ENCODE assay signal across 10 cellular contexts in genomic region chr11:68331338-68331947, GRCh38. TPM values are rescaled to one million over a fixed set of nuclear protein-coding genes. Genes with fewer than 3 reads are reported as not detected.
A peak's percentile ranks its signal among the peaks of the same experiment; 100 is the strongest.
DNase-seq lines count a peak whose midpoint lies in the region; ATAC-seq, FAIRE-seq and TF ChIP-seq lines count a peak whose summit lies in the region.
"Had no signal": no experiment of that assay in that cellular context is flagged by ENCODE, and none has a peak within 500 bp of the region (broad histone marks: within the 10 kb centered on the region; RNA-seq: fewer than 3 reads in every experiment).

No MANE protein-coding gene starts in this region.

- H3K27me3 Mint-ChIP-seq in CD8-positive, alpha-beta T cell (ENCODE audit: low read depth) = no peaks in the 10 kb centered on the region

- H3K4me1 Mint-ChIP-seq in CD8-positive, alpha-beta T cell (ENCODE audit: low read depth) = peaks cover 60% of the 10 kb centered on the region

- no peak overlapping the region for H3K27ac ChIP-seq in CD8-positive, alpha-beta T cell (ENCODE audit: low read depth, low read length)
- H3K27ac ChIP-seq in RWPE1 (peak overlapping the region; percentile 16), gastroesophageal sphincter (peak overlapping the region in 3 of 4 donors; percentile 52 to 76 (median 71)), pancreas (peak overlapping the region; percentile 33 to 75 (median 50))

- H3K9me3 ChIP-seq in CD8-positive, alpha-beta T cell (ENCODE audit: low read length) = no peaks in the 10 kb centered on the region
- H3K9me3 ChIP-seq in gastroesophageal sphincter (no peaks in the 10 kb centered on the region), pancreas (no peaks in the 10 kb centered on the region)

- FAIRE-seq in pancreas (lab: Jason Lieb, UNC) = no peak
- FAIRE-seq: frontal cortex had no signal

- no peaks in the 10 kb centered on the region for H3K36me3 ChIP-seq in CD8-positive, alpha-beta T cell (ENCODE audit: insufficient read depth, low read length)
- H3K36me3 ChIP-seq in gastroesophageal sphincter (no peaks in the 10 kb centered on the region), pancreas (no peaks in the 10 kb centered on the region)

- H3K4me3 Mint-ChIP-seq in CD8-positive, alpha-beta T cell = peak overlapping the region; percentile 67

- no peaks in the 10 kb centered on the region for H3K36me3 Mint-ChIP-seq in CD8-positive, alpha-beta T cell

- peak; percentile 49 for ATAC-seq in CD8-positive, alpha-beta T cell
- ATAC-seq in gastroesophageal sphincter = peak; percentile 14
- peak in 3 of 4 donors; percentile 9 to 29 (median 17) for ATAC-seq in pancreas
- ATAC-seq in GM21786 (IDR thresholded peaks at IDR 0.05; ENCODE audit: unreplicated experiment) = no peak
- no peak for ATAC-seq in esophagus mucosa

- no peak for TF ChIP-seq CTCF in CD8-positive, alpha-beta T cell (IDR thresholded peaks at IDR 0.05)
- TF ChIP-seq CTCF in RWPE1 (conservative IDR thresholded peaks at IDR 0.05; ENCODE audit: low read depth) (no peak), gastroesophageal sphincter (IDR thresholded peaks at IDR 0.05) (no peak), pancreas (IDR thresholded peaks at IDR 0.05) (no peak)

- peak in 1 of 7 experiments; percentile 56 for DNase-seq in CD8-positive, alpha-beta T cell
- DNase-seq in RWPE1 (ENCODE audit: low spot score) (no peak), pancreas (no peak), DMS53 treated with DMSO at 0.1 percent for 48 hours (lab: John Stamatoyannopoulos, UW; ENCODE audit: unreplicated experiment) (no peak), SW480 (ENCODE audit: low spot score) (no peak)
- DNase-seq: NCI-H524 treated with DMSO at 0.1 percent for 48 hours had no signal

- 43 to 71% methylated on average over 4 to 5 of the region's 14 CpGs for WGBS in gastroesophageal sphincter (ENCODE audit: low coverage in 1 of 2), 2 donors
- WGBS in pancreas, 2 donors = 56 to 57% methylated on average over 14 of the region's 14 CpGs

- no peaks in the 10 kb centered on the region for H3K9me3 Mint-ChIP-seq in CD8-positive, alpha-beta T cell

- CTCF ChIA-PET in CD8-positive, alpha-beta T cell (lab: Charles Lee) = interaction anchor here (1.0 to 1.6 kb wide), 5 partner anchors 8 to 74 kb away, joined by 3 to 5 read pairs (median 4); no protein-coding TSS in a partner anchor
- CTCF ChIA-PET in RWPE1 (lab: Yijun Ruan, JAX) = interaction anchor here (0.6 kb wide), 1 partner anchor 11 kb away, joined by 4 read pairs; no protein-coding TSS in a partner anchor

- no peak for TF ChIP-seq EP300 in gastroesophageal sphincter (IDR thresholded peaks at IDR 0.05)

- POLR2A ChIA-PET in CD8-positive, alpha-beta T cell (lab: Charles Lee) = interaction anchor here (1.7 kb wide), 1 partner anchor 59 kb away, joined by 5 read pairs; the partner anchor contains the start of gene C11orf24
- POLR2A ChIA-PET in RWPE1 (lab: Yijun Ruan, JAX; ENCODE audit: low non-redundant PET) = no interaction called here

- peak overlapping the region; percentile 29 for H3K4me3 ChIP-seq in CD8-positive, alpha-beta T cell (ENCODE audit: low read depth, low read length)
- H3K4me3 ChIP-seq in gastroesophageal sphincter = no peak overlapping the region
- no peak overlapping the region for H3K4me3 ChIP-seq in pancreas

- no peak for TF ChIP-seq POLR2A in gastroesophageal sphincter (IDR thresholded peaks at IDR 0.05)

- intact Hi-C loops in CD8-positive, alpha-beta T cell (cut with DNase I, micrococcal nuclease) = no loop called here
- intact Hi-C loops in pancreas (cut with DNase I) = no loop called here

- H3K27ac Mint-ChIP-seq in CD8-positive, alpha-beta T cell = peak overlapping the region; percentile 42

- H3K27me3 ChIP-seq in CD8-positive, alpha-beta T cell (ENCODE audit: insufficient read depth, low read length) = no peaks in the 10 kb centered on the region
- H3K27me3 ChIP-seq in gastroesophageal sphincter (no peaks in the 10 kb centered on the region), pancreas (no peaks in the 10 kb centered on the region)

- H3K4me1 ChIP-seq in CD8-positive, alpha-beta T cell (ENCODE audit: insufficient read depth, low read length) = peaks cover 66% of the 10 kb centered on the region
- H3K4me1 ChIP-seq in gastroesophageal sphincter (peaks cover 0 to 93% (median 62%) of the 10 kb centered on the region in 3 donors), pancreas (peaks cover 15 to 22% (median 21%) of the 10 kb centered on the region in 3 donors)

RNA-seq across cellular contexts. Expression of gene LRP5, which starts 19.1 kb away (rescaled TPM):
- total RNA-seq in CD8-positive, alpha-beta T cell = 1 to 10 TPM; 1.1 to 1.5 TPM
- 10 to 100 TPM; 32.6 to 68.9 (median 42.5) TPM for total RNA-seq in gastroesophageal sphincter
- total RNA-seq in pancreas = 10 to 100 TPM; 27.4 to 50.6 (median 31.3) TPM
- polyA plus RNA-seq in pancreas = 10 to 100 TPM; 43.7 to 62.8 TPM
- total RNA-seq in esophagus mucosa = 15.9 TPM

RNA-seq across cellular contexts. Expression of gene C11orf24, which starts 59.7 kb away (rescaled TPM):
- total RNA-seq in CD8-positive, alpha-beta T cell = 1 to 10 TPM; 6.5 to 8.2 TPM
- total RNA-seq in gastroesophageal sphincter (10 to 100 TPM; 15.1 to 48.7 (median 26.0) TPM), pancreas (10 to 100 TPM; 12.4 to 19.9 (median 16.6) TPM), esophagus mucosa (19.9 TPM)
- 10 to 100 TPM; 19.0 to 20.3 TPM for polyA plus RNA-seq in pancreas

Comparison
In these comparisons a context has a peak if more than half of its experiments do, and no peak if none do; other contexts are left out.
1. ATAC-seq: peak in CD8-positive, alpha-beta T cell (single experiment), gastroesophageal sphincter (single experiment) and pancreas (3 of 4); none in GM21786 (single experiment) and esophagus mucosa (single experiment).